In the genomic region with DNA sequence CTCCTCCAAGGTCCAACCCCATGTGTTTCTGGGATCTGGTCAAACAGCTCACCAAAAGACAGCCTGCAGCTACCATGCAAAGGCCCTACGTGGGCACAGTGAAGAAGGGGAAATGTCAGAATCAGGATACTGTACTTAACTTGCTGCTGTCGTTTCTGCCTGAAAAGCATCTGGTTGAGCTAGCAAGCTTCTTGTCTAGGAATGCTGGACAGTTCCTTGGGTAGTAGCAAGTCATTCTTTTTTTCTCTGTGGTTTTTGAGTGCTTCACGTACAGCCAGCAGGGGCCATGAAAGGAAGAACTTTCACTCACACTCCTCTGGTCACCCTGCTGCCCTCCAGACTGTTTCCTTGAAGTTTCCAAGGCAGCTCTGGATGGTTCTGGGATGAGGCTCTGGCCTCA, we compare ENCODE assay signal across 1 cellular context.
TF ChIP-seq lines count a peak whose summit lies in the region.

No MANE protein-coding gene starts in this region.

TF ChIP-seq in endothelial cell of umbilical vein, 7 proteins besides CTCF, POLR2A, EP300 and RAD21:
- TF ChIP-seq JUN (IDR thresholded peaks at IDR 0.05; ENCODE audit: borderline replicate concordance, insufficient read depth, insufficient read length, low read depth) (no peak), FOS (IDR thresholded peaks at IDR 0.05; ENCODE audit: borderline replicate concordance, insufficient read depth, low read length) (no peak), MYC (IDR thresholded peaks at IDR 0.05; ENCODE audit: low read depth, low read length) (no peak), GATA2 (IDR thresholded peaks at IDR 0.05; ENCODE audit: insufficient read depth, insufficient read length, low read depth, low read length) (no peak)
- TF ChIP-seq, protein P1, sequence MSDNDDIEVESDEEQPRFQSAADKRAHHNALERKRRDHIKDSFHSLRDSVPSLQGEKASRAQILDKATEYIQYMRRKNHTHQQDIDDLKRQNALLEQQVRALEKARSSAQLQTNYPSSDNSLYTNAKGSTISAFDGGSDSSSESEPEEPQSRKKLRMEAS (IDR thresholded peaks at IDR 0.05; ENCODE audit: insufficient read depth, insufficient read length) = no peak
